ENCODE assay signal across 8 cellular contexts in genomic region chr17:82592289-82592683, GRCh38. TPM values are rescaled to one million over a fixed set of nuclear protein-coding genes. Genes with fewer than 3 reads are reported as not detected.
DNase-seq lines count a peak whose midpoint lies in the region; ATAC-seq lines count a peak whose summit lies in the region.

No MANE protein-coding gene starts in this region.

- H3K27me3 Mint-ChIP-seq in stimulated activated naive CD8-positive, alpha-beta T cell treated with anti-CD3 and anti-CD28 coated beads, Interleukin-15, Interleukin-2, amounts not matched to agents 100 ng/mL and 50 ng/mL, for 24 hours = no peaks in the 10 kb centered on the region
- no peaks in the 10 kb centered on the region for H3K27me3 Mint-ChIP-seq in naive B cell

- no peaks in the 10 kb centered on the region for H3K9me3 Mint-ChIP-seq in stimulated activated naive CD8-positive, alpha-beta T cell treated with anti-CD3 and anti-CD28 coated beads, Interleukin-15, Interleukin-2, amounts not matched to agents 100 ng/mL and 50 ng/mL, for 24 hours
- H3K9me3 Mint-ChIP-seq in naive B cell = no peaks in the 10 kb centered on the region

- DNase-seq in stimulated activated naive CD8-positive, alpha-beta T cell treated with anti-CD3 and anti-CD28 coated beads, Interleukin-15, Interleukin-2, amounts not matched to agents 100 U/mL and 50 U/mL, for 24 hours = no peak
- DNase-seq in naive B cell (no peak), cerebellum (ENCODE audit: low spot score) (no peak)

- H3K27ac Mint-ChIP-seq in stimulated activated naive CD8-positive, alpha-beta T cell treated with anti-CD3 and anti-CD28 coated beads, Interleukin-15, Interleukin-2, amounts not matched to agents 100 ng/mL and 50 ng/mL, for 24 hours = peak overlapping the region; percentile 87
- H3K27ac Mint-ChIP-seq in naive B cell = peak overlapping the region; percentile 85 to 96 (median 90)

- no peak overlapping the region for H3K4me3 Mint-ChIP-seq in stimulated activated naive CD8-positive, alpha-beta T cell treated with anti-CD3 and anti-CD28 coated beads, Interleukin-15, Interleukin-2, amounts not matched to agents 100 ng/mL and 50 ng/mL, for 24 hours
- peak overlapping the region; percentile 36 to 89 (median 76) for H3K4me3 Mint-ChIP-seq in naive B cell

- peaks cover 22% of the 10 kb centered on the region for H3K36me3 Mint-ChIP-seq in stimulated activated naive CD8-positive, alpha-beta T cell treated with anti-CD3 and anti-CD28 coated beads, Interleukin-15, Interleukin-2, amounts not matched to agents 100 ng/mL and 50 ng/mL, for 24 hours (ENCODE audit: low read depth)
- peaks cover 2% of the 10 kb centered on the region in 2 donors for H3K36me3 Mint-ChIP-seq in naive B cell

- peaks cover 61% of the 10 kb centered on the region for H3K4me1 Mint-ChIP-seq in stimulated activated naive CD8-positive, alpha-beta T cell treated with anti-CD3 and anti-CD28 coated beads, Interleukin-15, Interleukin-2, amounts not matched to agents 100 ng/mL and 50 ng/mL, for 24 hours (ENCODE audit: low read depth)
- peaks cover 27 to 47% (median 42%) of the 10 kb centered on the region in 3 donors for H3K4me1 Mint-ChIP-seq in naive B cell

- peak overlapping the region; percentile 90 for H3K27ac ChIP-seq in cingulate gyrus (ENCODE audit: low read depth, low read length)

- ATAC-seq in stimulated activated naive CD8-positive, alpha-beta T cell treated with anti-CD3 and anti-CD28 coated beads, Interleukin-15, Interleukin-2, amounts not matched to agents 100 U/mL and 50 U/mL, for 24 hours = no peak
- ATAC-seq in naive B cell (ENCODE audit: low read depth in 2 of 2) = no peak
- ATAC-seq in HG02840 (IDR thresholded peaks at IDR 0.05; ENCODE audit: low FRiP score, unreplicated experiment) = no peak
- no peak for ATAC-seq in GM18873 (IDR thresholded peaks at IDR 0.05; ENCODE audit: low FRiP score, unreplicated experiment)
- ATAC-seq in HG03521 (IDR thresholded peaks at IDR 0.05; ENCODE audit: unreplicated experiment) = no peak

RNA-seq across cellular contexts. Expression of gene WDR45B, which starts 56.0 kb away (rescaled TPM):
- 10 to 100 TPM; 37.9 to 77.8 (median 47.4) TPM for polyA plus RNA-seq in naive B cell (ENCODE audit: low read depth in 6 of 6)
- 49.4 TPM for total RNA-seq in cerebellum
